14 cellular contexts compared by ENCODE assay signal in the genomic region with DNA sequence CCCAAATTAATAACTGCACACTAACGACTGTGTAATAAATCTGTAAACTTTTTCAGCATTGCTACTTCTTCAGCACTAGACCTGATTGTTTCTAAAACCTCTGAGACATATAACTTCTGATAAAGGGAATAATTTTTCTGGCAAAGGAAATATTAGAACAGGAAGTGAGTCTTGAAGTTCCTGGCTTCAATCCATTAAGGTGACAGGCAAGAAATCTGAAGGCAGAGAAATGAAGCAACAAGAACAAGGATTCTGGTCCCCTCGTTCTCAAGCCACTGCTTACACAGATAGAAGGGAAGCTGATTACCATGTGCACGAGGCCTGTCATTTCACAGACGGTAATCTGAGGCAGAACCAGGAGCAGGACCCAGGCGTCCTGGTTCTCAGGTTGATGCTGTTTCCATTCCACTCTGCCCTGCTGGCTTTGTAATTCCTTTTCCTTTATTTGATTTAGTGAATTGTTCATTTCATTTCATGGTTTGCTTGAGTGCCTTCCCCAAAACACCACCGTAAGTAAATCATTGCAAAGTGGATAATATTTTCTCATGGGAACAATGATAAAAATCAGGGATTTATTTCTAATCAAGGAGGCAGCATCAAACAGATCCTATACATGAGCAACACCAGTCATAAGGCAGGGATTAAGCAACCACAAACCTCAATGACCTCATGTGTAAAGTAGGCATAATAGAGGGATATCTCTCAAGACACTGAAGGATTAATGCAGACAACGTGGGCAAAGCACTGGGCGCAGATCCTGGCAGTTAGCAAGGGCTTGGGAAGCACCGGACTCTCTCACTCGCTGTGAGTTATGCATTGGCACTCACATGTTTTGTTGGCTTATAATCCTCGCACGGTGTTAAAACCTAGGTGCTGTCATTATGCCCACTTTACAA.
DNase-seq lines count a peak whose midpoint lies in the region; ATAC-seq, FAIRE-seq and TF ChIP-seq lines count a peak whose summit lies in the region.
"Had no signal": no experiment of that assay in that cellular context is flagged by ENCODE, and none has a peak within 500 bp of the region (broad histone marks: within the 10 kb centered on the region; RNA-seq: fewer than 3 reads in every experiment).

No MANE protein-coding gene starts in this region.

- no peak for ATAC-seq in GM21423 (IDR thresholded peaks at IDR 0.05; ENCODE audit: unreplicated experiment)

- H3K4me1 ChIP-seq in endothelial cell of umbilical vein (ENCODE audit: control insufficient read depth, extremely low read depth, insufficient read depth, low read length) (no peaks in the 10 kb centered on the region), right atrium auricular region (no peaks in the 10 kb centered on the region)

- H4K20me1 ChIP-seq in endothelial cell of umbilical vein (replicated peaks; ENCODE audit: control insufficient read depth, extremely low read depth, insufficient read depth, low read length): no peaks in the 10 kb centered on the region

- H3K4me2 ChIP-seq in endothelial cell of umbilical vein (ENCODE audit: insufficient read depth, low read length): no peak overlapping the region

- no peak for TF ChIP-seq POLR2A in endothelial cell of umbilical vein (IDR thresholded peaks at IDR 0.05; ENCODE audit: low read depth, low read length)

- H2AFZ ChIP-seq in endothelial cell of umbilical vein (ENCODE audit: low read depth, low read length): no peak overlapping the region

- H3K4me3 ChIP-seq in endothelial cell of umbilical vein (replicated peaks in 1 of 3; ENCODE audit: insufficient read depth in 1 of 3, low read depth in 1 of 3, low read length in 3 of 3) (no peak overlapping the region), right atrium auricular region (no peak overlapping the region)
- H3K4me3 ChIP-seq: thyroid gland had no signal

- H3K27me3 ChIP-seq in endothelial cell of umbilical vein (ENCODE audit: control insufficient read depth in 2 of 2, insufficient read depth in 2 of 2, low read length in 2 of 2): no peaks in the 10 kb centered on the region
- no peaks in the 10 kb centered on the region for H3K27me3 ChIP-seq in right atrium auricular region
- H3K27me3 ChIP-seq: thyroid gland had no signal

- DNase-seq in D721Med (ENCODE audit: insufficient read length, low spot score) (no peak), NCI-H226 (peak; percentile 99), endothelial cell of umbilical vein (ENCODE audit: low read depth, low spot score) (peak; percentile 2), myocyte (ENCODE audit: low read depth) (peak; percentile 3), NCI-H2029 treated with DMSO at 0.1 percent for 48 hours (lab: John Stamatoyannopoulos, UW) (no peak), right atrium auricular region (ENCODE audit: low spot score) (no peak), retina (no peak)
- DNase-seq: activated naive CD8-positive, alpha-beta T cell treated with anti-CD3 and anti-CD28 coated beads, Interleukin-2, amount 10 ng/mL, durations not matched to agents 7 days and 5 days; CD4-positive, alpha-beta memory T cell; NCI-H1417 treated with DMSO at 0.1 percent for 48 hours; occipital lobe; T-helper 2 cell; thyroid gland had no signal

- no TSS peak for BruUV-seq in endothelial cell of umbilical vein (replicated peaks; lab: Mats Ljungman, UMichigan)

- no peaks in the 10 kb centered on the region for H3K36me3 ChIP-seq in endothelial cell of umbilical vein (ENCODE audit: control insufficient read depth in 2 of 2, extremely low read depth in 1 of 2, insufficient read depth in 2 of 2, low read length in 2 of 2)
- H3K36me3 ChIP-seq in right atrium auricular region: no peaks in the 10 kb centered on the region
- H3K36me3 ChIP-seq: thyroid gland had no signal

- TF ChIP-seq CTCF in D721Med (IDR thresholded peaks at IDR 0.05; ENCODE audit: insufficient read depth, missing control alignments) (no peak), endothelial cell of umbilical vein (IDR thresholded peaks at IDR 0.05; ENCODE audit: extremely low read depth in 1 of 2, insufficient read depth in 1 of 2, low read depth in 1 of 2, low read length in 2 of 2) (no peak), right atrium auricular region (IDR thresholded peaks at IDR 0.05) (no peak)

- peak; percentile 95 for FAIRE-seq in D721Med (lab: Jason Lieb, UNC)
- FAIRE-seq in endothelial cell of umbilical vein (lab: Jason Lieb, UNC): no peak

- H3K9me3 ChIP-seq in endothelial cell of umbilical vein (replicated peaks; ENCODE audit: control insufficient read depth, insufficient read depth, low read length) (no peaks in the 10 kb centered on the region), right atrium auricular region (no peaks in the 10 kb centered on the region)
- H3K9me3 ChIP-seq: thyroid gland had no signal

- CTCF ChIA-PET in endothelial cell of umbilical vein (lab: Charles Lee): no interaction called here

- POLR2A ChIA-PET in endothelial cell of umbilical vein (lab: Charles Lee): no interaction called here

- no peaks in the 10 kb centered on the region for H3K79me2 ChIP-seq in endothelial cell of umbilical vein (ENCODE audit: control insufficient read depth, insufficient read depth, low read length)

- H3K9me1 ChIP-seq in endothelial cell of umbilical vein (replicated peaks; ENCODE audit: control insufficient read depth, extremely low read depth, insufficient read depth, low read length): no peaks in the 10 kb centered on the region

- no peak overlapping the region for H3K27ac ChIP-seq in endothelial cell of umbilical vein (ENCODE audit: insufficient read depth, low read depth, low read length)
- no peak overlapping the region for H3K27ac ChIP-seq in right atrium auricular region
- H3K27ac ChIP-seq: thyroid gland had no signal

- dilution Hi-C loops in endothelial cell of umbilical vein (cut with MboI; ENCODE audit: extremely low pct_ligation_motif_present, low sequenced_read_pairs): no loop called here

- intact Hi-C loops in endothelial cell of umbilical vein (cut with micrococcal nuclease): no loop called here

- no peak overlapping the region for H3K9ac ChIP-seq in endothelial cell of umbilical vein (replicated peaks; ENCODE audit: extremely low read depth, insufficient read depth, low read length)

TF ChIP-seq in endothelial cell of umbilical vein, 7 proteins besides CTCF, POLR2A, EP300 and RAD21:
- TF ChIP-seq GATA2 (IDR thresholded peaks at IDR 0.05; ENCODE audit: insufficient read depth, insufficient read length, low read depth, low read length): no peak
- no peak for TF ChIP-seq EZH2 (IDR thresholded peaks at IDR 0.05; ENCODE audit: borderline replicate concordance, low read depth, low read length, severe bottlenecking)
- no peak for TF ChIP-seq MYC (IDR thresholded peaks at IDR 0.05; ENCODE audit: low read depth, low read length)
- no peak for TF ChIP-seq FOS (IDR thresholded peaks at IDR 0.05; ENCODE audit: borderline replicate concordance, insufficient read depth, low read length)
- no peak for TF ChIP-seq JUN (IDR thresholded peaks at IDR 0.05; ENCODE audit: borderline replicate concordance, insufficient read depth, insufficient read length, low read depth)
- TF ChIP-seq, protein P1, sequence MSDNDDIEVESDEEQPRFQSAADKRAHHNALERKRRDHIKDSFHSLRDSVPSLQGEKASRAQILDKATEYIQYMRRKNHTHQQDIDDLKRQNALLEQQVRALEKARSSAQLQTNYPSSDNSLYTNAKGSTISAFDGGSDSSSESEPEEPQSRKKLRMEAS (IDR thresholded peaks at IDR 0.05; ENCODE audit: insufficient read depth, insufficient read length): no peak
- TF ChIP-seq POLR2AphosphoS5 (IDR thresholded peaks at IDR 0.05; ENCODE audit: insufficient read depth, low read depth, low read length): no peak

Comparison
In these comparisons a context has a peak if more than half of its experiments do, and no peak if none do; other contexts are left out.
1. DNase-seq: peak in NCI-H226 (single experiment), endothelial cell of umbilical vein (single experiment) and myocyte (single experiment); none in D721Med (single experiment), NCI-H2029 treated with DMSO at 0.1 percent for 48 hours (single experiment), right atrium auricular region (single experiment) and retina (single experiment).